10 cellular contexts compared by ENCODE assay signal in the genomic region with DNA sequence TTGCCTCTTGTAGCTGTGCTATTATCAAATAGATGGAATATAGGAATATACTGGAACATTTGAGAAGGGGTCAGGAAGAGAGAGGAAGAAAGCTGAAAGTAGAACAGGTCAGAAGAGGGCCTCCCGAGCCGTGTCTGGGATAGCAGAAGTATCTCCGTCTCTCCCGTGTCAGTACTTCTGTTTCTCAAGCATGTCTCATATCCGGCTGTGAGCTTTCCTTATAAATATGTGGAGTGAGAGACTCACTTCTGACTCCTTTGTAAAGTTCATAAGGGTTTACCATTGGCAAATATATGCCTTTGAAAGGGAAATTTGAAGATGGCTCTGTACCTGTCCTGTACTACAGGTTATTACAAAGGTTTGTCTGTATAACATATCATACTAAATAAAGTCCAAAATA.
"Had no signal": no experiment of that assay in that cellular context is flagged by ENCODE, and none has a peak within 500 bp of the region (broad histone marks: within the 10 kb centered on the region; RNA-seq: fewer than 3 reads in every experiment).

No MANE protein-coding gene starts in this region.

- ATAC-seq: activated naive CD8-positive, alpha-beta T cell treated with anti-CD3 and anti-CD28 coated beads, Interleukin-2, amount 50 U/mL, for 24 hours; esophagus mucosa; natural killer cell; stimulated activated memory B cell treated with anti-CD40 and anti-IgM and Interleukin-4, amounts not matched to agents 10 μg/mL and 1 μg/mL and 100 μg/mL, for 72 hours had no signal

- H3K36me3 Mint-ChIP-seq: natural killer cell; stimulated activated memory B cell treated with anti-CD40 and anti-IgM and Interleukin-4, amounts not matched to agents 10 μg/mL and 1 μg/mL and 100 μg/mL, for 72 hours had no signal

- H3K9me3 Mint-ChIP-seq: activated naive CD8-positive, alpha-beta T cell treated with anti-CD3 and anti-CD28 coated beads, Interleukin-2, amount 50 U/mL, for 24 hours; natural killer cell; stimulated activated memory B cell treated with anti-CD40 and anti-IgM and Interleukin-4, amounts not matched to agents 10 μg/mL and 1 μg/mL and 100 μg/mL, for 72 hours had no signal

- H3K4me1 Mint-ChIP-seq: activated naive CD8-positive, alpha-beta T cell treated with anti-CD3 and anti-CD28 coated beads, Interleukin-2, amount 50 U/mL, for 24 hours; natural killer cell; stimulated activated memory B cell treated with anti-CD40 and anti-IgM and Interleukin-4, amounts not matched to agents 10 μg/mL and 1 μg/mL and 100 μg/mL, for 72 hours had no signal

- DNase-seq: activated CD4-positive, CD25-positive, alpha-beta regulatory T cell; activated naive CD4-positive, alpha-beta T cell treated with Interleukin-2 at 50 U/mL for 16 hours; activated naive CD8-positive, alpha-beta T cell treated with anti-CD3 and anti-CD28 coated beads, Interleukin-2, amount 50 U/mL, for 24 hours; activated T-cell treated with anti-CD3 and anti-CD28 coated beads for 4 hours; hippocampal formation; mesendoderm; natural killer cell; stimulated activated CD4-positive, alpha-beta T cell treated with anti-CD3 and anti-CD28 coated beads, Interleukin-2, amount 100 ng/mL, for 48 hours had no signal

- H3K27ac Mint-ChIP-seq: activated naive CD8-positive, alpha-beta T cell treated with anti-CD3 and anti-CD28 coated beads, Interleukin-2, amount 50 U/mL, for 24 hours; natural killer cell; stimulated activated memory B cell treated with anti-CD40 and anti-IgM and Interleukin-4, amounts not matched to agents 10 μg/mL and 1 μg/mL and 100 μg/mL, for 72 hours had no signal

- H3K4me3 Mint-ChIP-seq: activated naive CD8-positive, alpha-beta T cell treated with anti-CD3 and anti-CD28 coated beads, Interleukin-2, amount 50 U/mL, for 24 hours; natural killer cell; stimulated activated memory B cell treated with anti-CD40 and anti-IgM and Interleukin-4, amounts not matched to agents 10 μg/mL and 1 μg/mL and 100 μg/mL, for 72 hours had no signal
